ENCODE assay signal across 7 cellular contexts in the genomic region with DNA sequence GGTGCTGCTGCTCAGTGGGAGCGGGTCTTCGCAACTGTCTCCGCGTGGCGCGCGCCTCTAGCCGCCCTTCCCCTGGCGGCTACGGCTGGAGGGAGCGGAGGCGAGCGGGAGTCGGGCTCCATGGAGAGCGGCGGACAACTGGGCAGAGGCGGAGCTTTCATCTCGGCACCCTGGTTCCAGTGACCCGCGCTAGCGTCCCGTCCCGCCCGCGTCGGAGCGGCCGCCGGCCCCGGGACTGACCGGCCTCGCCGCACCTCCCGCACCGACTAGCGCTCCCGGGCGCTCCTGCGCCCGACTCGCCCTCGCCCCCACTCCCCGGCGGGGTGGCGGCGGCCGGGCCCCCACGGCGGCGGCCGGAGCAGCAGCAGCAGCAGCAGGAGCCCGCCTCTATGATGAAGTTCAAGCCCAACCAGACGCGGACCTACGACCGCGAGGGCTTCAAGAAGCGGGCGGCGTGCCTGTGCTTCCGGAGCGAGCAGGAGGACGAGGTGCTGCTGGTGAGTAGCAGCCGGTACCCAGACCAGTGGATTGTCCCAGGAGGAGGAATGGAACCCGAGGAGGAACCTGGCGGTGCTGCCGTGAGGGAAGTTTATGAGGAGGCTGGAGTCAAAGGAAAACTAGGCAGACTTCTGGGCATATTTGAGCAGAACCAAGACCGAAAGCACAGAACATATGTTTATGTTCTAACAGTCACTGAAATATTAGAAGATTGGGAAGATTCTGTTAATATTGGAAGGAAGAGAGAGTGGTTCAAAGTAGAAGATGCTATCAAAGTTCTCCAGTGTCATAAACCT.
DNase-seq lines count a peak whose midpoint lies in the region; ATAC-seq and TF ChIP-seq lines count a peak whose summit lies in the region.
"Not testable (repeated sequence)": the region's sequence is repeated elsewhere in the genome, so short reads cannot be mapped to it uniquely, and the experiment has no call there.

No MANE protein-coding gene starts in this region.

- DNase-seq in RWPE2 (ENCODE audit: low spot score); central memory CD8-positive, alpha-beta T cell (ENCODE audit: low spot score in 2 of 2); mucosa of descending colon: not testable (repeated sequence)

- not testable (repeated sequence) for H3K4me3 Mint-ChIP-seq in central memory CD8-positive, alpha-beta T cell

- not testable (repeated sequence) for H3K9me3 Mint-ChIP-seq in central memory CD8-positive, alpha-beta T cell

- not testable (repeated sequence) for H3K4me1 ChIP-seq in RWPE2 (ENCODE audit: insufficient read depth, poor library complexity, severe bottlenecking); mucosa of descending colon (ENCODE audit: low read depth)

- H3K4me1 Mint-ChIP-seq in central memory CD8-positive, alpha-beta T cell, result not testable (repeated sequence)

- intact Hi-C loops in mucosa of descending colon (cut with DNase I, micrococcal nuclease), result not testable (repeated sequence)

- not testable (repeated sequence) for H3K27ac ChIP-seq in RWPE2 (ENCODE audit: poor library complexity, severe bottlenecking)

- not testable (repeated sequence) for H3K9me3 ChIP-seq in RWPE2 (ENCODE audit: severe bottlenecking); mucosa of descending colon

- not testable (repeated sequence) for H3K36me3 Mint-ChIP-seq in central memory CD8-positive, alpha-beta T cell (ENCODE audit: insufficient read depth)

- not testable (repeated sequence) for TF ChIP-seq CTCF in RWPE2 (IDR thresholded peaks at IDR 0.05; ENCODE audit: poor library complexity, severe bottlenecking); mucosa of descending colon (IDR thresholded peaks at IDR 0.05)

- not testable (repeated sequence) for H3K27me3 Mint-ChIP-seq in central memory CD8-positive, alpha-beta T cell

- not testable (repeated sequence) for H3K27ac Mint-ChIP-seq in central memory CD8-positive, alpha-beta T cell (ENCODE audit: low read depth)

- ATAC-seq in GM18873 (IDR thresholded peaks at IDR 0.05; ENCODE audit: low FRiP score, unreplicated experiment), result peak; percentile 33
- peak; percentile 46 for ATAC-seq in GM21381 (IDR thresholded peaks at IDR 0.05; ENCODE audit: unreplicated experiment)
- peak; percentile 50 for ATAC-seq in HG02678 (IDR thresholded peaks at IDR 0.05; ENCODE audit: unreplicated experiment)
- peak; percentile 42 for ATAC-seq in HG03135 (IDR thresholded peaks at IDR 0.05; ENCODE audit: unreplicated experiment)
- ATAC-seq in RWPE2 (ENCODE audit: low read depth), result peak; percentile 58
- ATAC-seq in central memory CD8-positive, alpha-beta T cell (replicated peaks; ENCODE audit: extremely low read depth, poor library complexity, severe bottlenecking), result peak; percentile 78
- peak; percentile 61 for ATAC-seq in mucosa of descending colon

- not testable (repeated sequence) for H3K36me3 ChIP-seq in RWPE2 (ENCODE audit: low read depth); mucosa of descending colon (ENCODE audit: low read depth)

- H3K4me3 ChIP-seq in RWPE2 (ENCODE audit: severe bottlenecking); mucosa of descending colon: not testable (repeated sequence)

- not testable (repeated sequence) for H3K27me3 ChIP-seq in RWPE2 (ENCODE audit: insufficient read depth, poor library complexity, severe bottlenecking)
